Comparison of ENCODE assay signal across 1 cellular context in genomic region chr17:7969434-7969833, GRCh38.
TF ChIP-seq lines count a peak whose summit lies in the region.

No MANE protein-coding gene starts in this region.

TF ChIP-seq in GM12891, 5 proteins besides CTCF, POLR2A, EP300 and RAD21:
- TF ChIP-seq SPI1 (IDR thresholded peaks at IDR 0.05; ENCODE audit: low read depth, low read length) (no peak), PAX5 (IDR thresholded peaks at IDR 0.05; ENCODE audit: insufficient read depth, low read length, severe bottlenecking) (no peak), POU2F2 (IDR thresholded peaks at IDR 0.05; ENCODE audit: low read depth, low read length) (no peak), POLR2AphosphoS5 (IDR thresholded peaks at IDR 0.05; ENCODE audit: low read depth, low read length) (no peak), TAF1 (IDR thresholded peaks at IDR 0.05; ENCODE audit: low read depth, low read length) (no peak)
